ENCODE assay signal across 19 cellular contexts in genomic region chr10:91953600-91954140, GRCh38. TPM values are rescaled to one million over a fixed set of nuclear protein-coding genes. Genes with fewer than 3 reads are reported as not detected.
DNase-seq lines count a peak whose midpoint lies in the region; ATAC-seq, FAIRE-seq and TF ChIP-seq lines count a peak whose summit lies in the region.
"Had no signal": no experiment of that assay in that cellular context is flagged by ENCODE, and none has a peak within 500 bp of the region (broad histone marks: within the 10 kb centered on the region; RNA-seq: fewer than 3 reads in every experiment).

No MANE protein-coding gene starts in this region.

- H3K4me1 ChIP-seq in adipocyte (ENCODE audit: control insufficient read depth, insufficient read depth, low read length), result no peaks in the 10 kb centered on the region
- peaks cover 25% of the 10 kb centered on the region for H3K4me1 ChIP-seq in foreskin keratinocyte
- H3K4me1 ChIP-seq: Caco-2 had no signal

- H3K27me3 ChIP-seq in adipocyte (replicated peaks; ENCODE audit: control insufficient read depth, insufficient read depth, low read length) (no peaks in the 10 kb centered on the region), foreskin keratinocyte (no peaks in the 10 kb centered on the region)

- peaks cover 81% of the 10 kb centered on the region for H3K36me3 ChIP-seq in adipocyte (ENCODE audit: control insufficient read depth, insufficient read depth, low read length, severe bottlenecking)

- no peak overlapping the region for H3K4me3 ChIP-seq in adipocyte (ENCODE audit: low read length)
- H3K4me3 ChIP-seq: GM12878, GM23248, PC-9 had no signal

- peak; percentile 4 for FAIRE-seq in GM19239 (lab: Jason Lieb, UNC)
- FAIRE-seq: GM12878, GM18507 had no signal

- no peak for DNase-seq in GM19239 (ENCODE audit: insufficient read length, low spot score)
- DNase-seq in HuH-7 (ENCODE audit: low spot score), result peak; percentile 5
- peak; percentile 39 for DNase-seq in adipocyte (ENCODE audit: low read depth)
- peak in 1 of 2 donors; percentile 70 for DNase-seq in foreskin keratinocyte
- no peak for DNase-seq in T-helper 9 cell
- DNase-seq: AML-193, Caco-2, GM23248, IMR-90, NCI-H1092, NCI-H1694 treated with DMSO at 0.1 percent for 48 hours, NCI-H446, PC-9, SK-N-SH had no signal

- ATAC-seq in foreskin keratinocyte (peak; percentile 69), HG03460 (IDR thresholded peaks at IDR 0.05; ENCODE audit: unreplicated experiment) (no peak), HG03139 (IDR thresholded peaks at IDR 0.05; ENCODE audit: unreplicated experiment) (no peak)
- ATAC-seq: GM12878, Right ventricle myocardium inferior had no signal

- H3K9ac ChIP-seq in adipocyte (ENCODE audit: low read length), result no peak overlapping the region
- H3K9ac ChIP-seq: GM23248, SK-N-SH had no signal

- no peaks in the 10 kb centered on the region for H3K9me3 ChIP-seq in adipocyte (ENCODE audit: control insufficient read depth, low read length)
- H3K9me3 ChIP-seq: Caco-2, SK-N-SH had no signal

- H3K27ac ChIP-seq in foreskin keratinocyte, result peak overlapping the region; percentile 79
- H3K27ac ChIP-seq: GM23248, PC-9 had no signal

- no peak for TF ChIP-seq CTCF in foreskin keratinocyte (conservative IDR thresholded peaks at IDR 0.05)

RNA-seq across cellular contexts. Expression of gene BTAF1, which starts 30.1 kb away (rescaled TPM):
- 23.7 and 24.1 TPM in 2 replicates for total RNA-seq in foreskin keratinocyte
- 2.4 and 3.1 TPM in 2 replicates for polyA plus RNA-seq in foreskin keratinocyte

RNA-seq across cellular contexts. Expression of gene FGFBP3, which starts 44.4 kb away (rescaled TPM):
- total RNA-seq in foreskin keratinocyte, result 0.20 and 0.32 TPM in 2 replicates
- polyA plus RNA-seq in foreskin keratinocyte, result 0.29 and 0.42 TPM in 2 replicates

Comparison
In these comparisons a context has a peak if more than half of its experiments do, and no peak if none do; other contexts are left out.
1. DNase-seq: peak in HuH-7 (single experiment) and adipocyte (single experiment); none in GM19239 (single experiment) and T-helper 9 cell (single experiment).